15 cellular contexts compared by ENCODE assay signal in the genomic region with DNA sequence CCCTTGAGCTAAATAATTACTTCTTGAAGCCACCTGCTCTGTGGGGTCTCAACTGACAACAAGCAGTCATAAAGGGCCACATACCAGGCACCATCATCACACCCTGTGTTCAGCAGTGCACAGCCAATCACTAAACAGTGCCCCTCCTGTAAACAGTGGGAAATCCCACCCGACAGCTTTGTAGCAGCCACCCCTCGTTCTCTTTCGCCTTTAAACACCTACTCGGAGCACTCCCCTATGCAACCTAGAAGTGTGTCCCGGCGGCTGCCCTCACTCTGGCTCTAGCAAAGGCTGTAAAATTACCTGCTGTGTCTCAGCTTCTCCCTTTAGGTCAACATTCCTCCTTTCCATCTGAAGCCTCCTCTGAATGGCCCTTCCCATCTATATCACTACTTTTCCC.
DNase-seq lines count a peak whose midpoint lies in the region; ATAC-seq and TF ChIP-seq lines count a peak whose summit lies in the region.
"Had no signal": no experiment of that assay in that cellular context is flagged by ENCODE, and none has a peak within 500 bp of the region (broad histone marks: within the 10 kb centered on the region; RNA-seq: fewer than 3 reads in every experiment).

No MANE protein-coding gene starts in this region.

- H3K4me1 Mint-ChIP-seq in activated CD4-positive, alpha-beta T cell treated with anti-CD3 and anti-CD28 coated beads, Interleukin-2, amount 10 ng/mL, durations not matched to agents 7 days and 5 days: no peaks in the 10 kb centered on the region
- H3K4me1 Mint-ChIP-seq: CD14-positive monocyte had no signal

- H3K4me3 ChIP-seq in lower lobe of right lung: no peak overlapping the region
- H3K4me3 ChIP-seq in stomach: no peak overlapping the region
- H3K4me3 ChIP-seq: HAP-1, SK-N-MC had no signal

- H3K4me3 Mint-ChIP-seq in activated CD4-positive, alpha-beta T cell treated with anti-CD3 and anti-CD28 coated beads, Interleukin-2, amount 10 ng/mL, durations not matched to agents 7 days and 5 days: no peak overlapping the region
- H3K4me3 Mint-ChIP-seq: CD14-positive monocyte had no signal

- H3K36me3 ChIP-seq in lower lobe of right lung (no peaks in the 10 kb centered on the region), stomach (no peaks in the 10 kb centered on the region)
- H3K36me3 ChIP-seq: HAP-1 had no signal

- intact Hi-C loops in lower lobe of right lung (cut with DNase I): no loop called here
- intact Hi-C loops in stomach (cut with DNase I; ENCODE audit: low total_unique reads): no loop called here

- no peak for TF ChIP-seq POLR2A in stomach (IDR thresholded peaks at IDR 0.05)

- 16 to 34% (median 24%) methylated on average over 6 of the region's 6 CpGs for WGBS in stomach, 5 donors

- CTCF ChIA-PET in activated CD4-positive, alpha-beta T cell treated with anti-CD3 and anti-CD28 coated beads, Interleukin-2, amount 10 ng/mL, durations not matched to agents 7 days and 5 days (lab: Charles Lee): no interaction called here

- TF ChIP-seq EP300 in stomach (IDR thresholded peaks at IDR 0.05): no peak

- H3K4me1 ChIP-seq in lower lobe of right lung (no peaks in the 10 kb centered on the region), stomach (no peaks in the 10 kb centered on the region)
- H3K4me1 ChIP-seq: HAP-1 had no signal

- no peak overlapping the region for H3K27ac Mint-ChIP-seq in activated CD4-positive, alpha-beta T cell treated with anti-CD3 and anti-CD28 coated beads, Interleukin-2, amount 10 ng/mL, durations not matched to agents 7 days and 5 days
- H3K27ac Mint-ChIP-seq: CD14-positive monocyte had no signal

- DNase-seq in activated CD8-positive, alpha-beta memory T cell treated with anti-CD3 and anti-CD28 coated beads, Interleukin-2, amount 50 U/mL, for 48 hours: peak; percentile 10
- no peak for DNase-seq in activated CD8-positive, alpha-beta memory T cell treated with anti-CD3 and anti-CD28 coated beads, Interleukin-2, amount 50 U/mL, for 4 hours
- DNase-seq in NCI-H69 (lab: John Stamatoyannopoulos, UW) (peak; percentile 38), lower lobe of right lung (peak; percentile 17), stomach (peak; percentile 10), NCI-H1436 (lab: John Stamatoyannopoulos, UW) (no peak), SK-N-DZ (ENCODE audit: low spot score) (no peak)
- DNase-seq in activated CD4-positive, alpha-beta T cell treated with anti-CD3 and anti-CD28 coated beads, Interleukin-2, amount 10 ng/mL, durations not matched to agents 7 days and 5 days: no peak
- DNase-seq: COR-L47, NCI-H187 had no signal

- no peak for ATAC-seq in lower lobe of right lung
- ATAC-seq: Panc1 had no signal

- POLR2A ChIA-PET in activated CD4-positive, alpha-beta T cell treated with anti-CD3 and anti-CD28 coated beads, Interleukin-2, amount 10 ng/mL, durations not matched to agents 7 days and 5 days (lab: Charles Lee): no interaction called here

- H3K9me3 Mint-ChIP-seq in activated CD4-positive, alpha-beta T cell treated with anti-CD3 and anti-CD28 coated beads, Interleukin-2, amount 10 ng/mL, durations not matched to agents 7 days and 5 days: no peaks in the 10 kb centered on the region

- H3K9me3 ChIP-seq in lower lobe of right lung (no peaks in the 10 kb centered on the region), stomach (no peaks in the 10 kb centered on the region)
- H3K9me3 ChIP-seq: HAP-1 had no signal

- H3K36me3 Mint-ChIP-seq in activated CD4-positive, alpha-beta T cell treated with anti-CD3 and anti-CD28 coated beads, Interleukin-2, amount 10 ng/mL, durations not matched to agents 7 days and 5 days (ENCODE audit: low read depth): no peaks in the 10 kb centered on the region
- H3K36me3 Mint-ChIP-seq: CD14-positive monocyte had no signal

- H3K27me3 ChIP-seq in lower lobe of right lung (ENCODE audit: low read depth): no peaks in the 10 kb centered on the region
- peaks cover 0 to 12% (median 0%) of the 10 kb centered on the region in 3 donors for H3K27me3 ChIP-seq in stomach

- H3K27ac ChIP-seq in lower lobe of right lung (no peak overlapping the region), stomach (no peak overlapping the region)
- H3K27ac ChIP-seq: KMS-11, SK-N-MC had no signal

- no peaks in the 10 kb centered on the region for H3K27me3 Mint-ChIP-seq in activated CD4-positive, alpha-beta T cell treated with anti-CD3 and anti-CD28 coated beads, Interleukin-2, amount 10 ng/mL, durations not matched to agents 7 days and 5 days

- TF ChIP-seq CTCF in lower lobe of right lung (IDR thresholded peaks at IDR 0.05) (no peak), stomach (IDR thresholded peaks at IDR 0.05) (no peak)

Comparison
In these comparisons a context has a peak if more than half of its experiments do, and no peak if none do; other contexts are left out.
1. DNase-seq: peak in activated CD8-positive, alpha-beta memory T cell treated with anti-CD3 and anti-CD28 coated beads, Interleukin-2, amount 50 U/mL, for 48 hours (single experiment), NCI-H69 (single experiment), lower lobe of right lung (single experiment) and stomach (single experiment); none in activated CD8-positive, alpha-beta memory T cell treated with anti-CD3 and anti-CD28 coated beads, Interleukin-2, amount 50 U/mL, for 4 hours (single experiment), NCI-H1436 (single experiment), SK-N-DZ (single experiment) and activated CD4-positive, alpha-beta T cell treated with anti-CD3 and anti-CD28 coated beads, Interleukin-2, amount 10 ng/mL, durations not matched to agents 7 days and 5 days (single experiment).